In genomic region chr16:46854846-46855245, GRCh38 we compare ENCODE assay signal across 7 cellular contexts.
"Had no signal": no experiment of that assay in that cellular context is flagged by ENCODE, and none has a peak within 500 bp of the region (broad histone marks: within the 10 kb centered on the region; RNA-seq: fewer than 3 reads in every experiment).

No MANE protein-coding gene starts in this region.

- DNase-seq: H9, HFFc6, IMR-90, KG1 had no signal

- H3K4me3 Mint-ChIP-seq: GM23338, H9, HFFc6 had no signal

- H3K27ac Mint-ChIP-seq: GM23338, H9, HFFc6 had no signal

- H3K9me3 Mint-ChIP-seq: GM23338, H9, HFFc6 had no signal

- H3K27ac ChIP-seq: HL-60 had no signal

- H3K4me3 ChIP-seq: GM23338, K562 had no signal

- H3K4me2 ChIP-seq: GM23338 had no signal
